In genomic region chr2:52294628-52295027, GRCh38 we compare ENCODE assay signal across 1 cellular context.
TF ChIP-seq lines count a peak whose summit lies in the region.

No MANE protein-coding gene starts in this region.

TF ChIP-seq in SK-N-SH treated with all-trans-retinoic acid at 6 μM for 48 hours, 23 proteins besides CTCF, POLR2A, EP300 and RAD21 (continued from another document):
- TF ChIP-seq POU6F1 (CRISPR knock-in tag; IDR thresholded peaks at IDR 0.05; ENCODE audit: borderline replicate concordance, low read depth) (no peak), PPARA (CRISPR knock-in tag; IDR thresholded peaks at IDR 0.05; ENCODE audit: borderline replicate concordance) (no peak), CSDC2 (CRISPR knock-in tag; IDR thresholded peaks at IDR 0.05) (no peak), OSR1 (CRISPR knock-in tag; IDR thresholded peaks at IDR 0.05) (no peak), TOX (CRISPR knock-in tag; IDR thresholded peaks at IDR 0.05; ENCODE audit: borderline replicate concordance) (no peak), ZFP3 (CRISPR knock-in tag; IDR thresholded peaks at IDR 0.05) (no peak)
